ENCODE assay signal across 24 cellular contexts in the genomic region with DNA sequence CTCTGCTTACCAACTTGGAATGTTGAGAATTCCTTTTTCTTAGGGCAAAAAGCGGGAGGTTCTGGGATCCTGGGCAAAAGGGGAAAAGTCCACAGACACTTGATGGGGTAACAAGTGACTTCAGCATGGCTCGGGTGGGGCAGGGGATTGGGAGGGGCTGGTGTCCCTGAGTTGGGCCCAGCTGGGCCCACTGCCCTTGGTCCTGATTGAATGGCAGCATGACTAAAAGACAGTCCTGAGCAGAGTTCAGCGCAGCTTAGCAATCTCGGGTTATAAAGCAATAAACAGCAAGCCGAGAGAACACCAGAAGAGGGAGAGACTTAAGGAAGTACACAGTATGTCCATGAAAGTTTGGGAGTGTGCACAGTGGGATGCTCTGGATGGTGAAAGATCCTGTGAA. TPM values are rescaled to one million over a fixed set of nuclear protein-coding genes. Genes with fewer than 3 reads are reported as not detected.
"Had no signal": no experiment of that assay in that cellular context is flagged by ENCODE, and none has a peak within 500 bp of the region (broad histone marks: within the 10 kb centered on the region; RNA-seq: fewer than 3 reads in every experiment).

No MANE protein-coding gene starts in this region.

- H3K27ac Mint-ChIP-seq: dendritic cell treated with granulocyte-macrophage colony-stimulating factor and Interleukin-4, amounts not matched to agents 40 ng/mL and 50 ng/mL, for 4 days; effector memory CD8-positive, alpha-beta T cell; natural killer cell; neural progenitor cell; stimulated activated naive B cell treated with anti-CD40 and anti-IgM and Interleukin-4, amounts not matched to agents 10 μg/mL and 1 μg/mL and 100 μg/mL, for 72 hours; stimulated activated naive CD8-positive, alpha-beta T cell treated with anti-CD3 and anti-CD28 coated beads, Interleukin-15, amount 100 ng/mL, for 72 hours had no signal

- ATAC-seq: effector memory CD8-positive, alpha-beta T cell; gastroesophageal sphincter; left cardiac atrium; natural killer cell; psoas muscle; right lobe of liver; stimulated activated naive B cell treated with anti-CD40 and anti-IgM and Interleukin-4, amounts not matched to agents 10 μg/mL and 1 μg/mL and 100 μg/mL, for 72 hours; stimulated activated naive CD8-positive, alpha-beta T cell treated with anti-CD3 and anti-CD28 coated beads, Interleukin-15, amount 100 ng/mL, for 72 hours had no signal

- H3K4me3 ChIP-seq: esophagus squamous epithelium, gastroesophageal sphincter, neural progenitor cell, psoas muscle, right lobe of liver, spleen, testis, tibial nerve had no signal

- H3K9ac ChIP-seq: neural progenitor cell had no signal

- H3K27ac ChIP-seq: esophagus squamous epithelium, gastroesophageal sphincter, neural progenitor cell, psoas muscle, right lobe of liver, spleen, testis had no signal

- H3K27me3 ChIP-seq: esophagus squamous epithelium, gastroesophageal sphincter, neural progenitor cell, right lobe of liver, spleen, testis, tibial nerve had no signal

- H3K27me3 Mint-ChIP-seq: dendritic cell treated with granulocyte-macrophage colony-stimulating factor and Interleukin-4, amounts not matched to agents 40 ng/mL and 50 ng/mL, for 4 days; effector memory CD8-positive, alpha-beta T cell; stimulated activated naive B cell treated with anti-CD40 and anti-IgM and Interleukin-4, amounts not matched to agents 10 μg/mL and 1 μg/mL and 100 μg/mL, for 72 hours; stimulated activated naive CD8-positive, alpha-beta T cell treated with anti-CD3 and anti-CD28 coated beads, Interleukin-15, amount 100 ng/mL, for 72 hours had no signal

- DNase-seq: effector memory CD8-positive, alpha-beta T cell; esophagus squamous epithelium; foreskin fibroblast; glutamatergic neuron; kidney; left cardiac atrium; natural killer cell; nucleus accumbens; psoas muscle; retina; right lobe of liver; spleen; stimulated activated CD4-positive, alpha-beta T cell treated with anti-CD3 and anti-CD28 coated beads, Interleukin-15, amount 100 ng/mL, for 24 hours; stimulated activated CD4-positive, alpha-beta T cell treated with anti-CD3 and anti-CD28 coated beads, Interleukin-1b, Interleukin-23, amount 100 ng/mL, for 48 hours; stimulated activated CD4-positive, alpha-beta T cell treated with anti-CD3 and anti-CD28 coated beads, Interleukin-4, amount 100 ng/mL, for 24 hours; stimulated activated naive B cell treated with anti-CD40 and anti-IgM and Interleukin-4, amounts not matched to agents 10 μg/mL and 1 μg/mL and 100 μg/mL, for 72 hours; stimulated activated naive CD8-positive, alpha-beta T cell treated with anti-CD3 and anti-CD28 coated beads, Interleukin-15, amount 100 ng/mL, for 72 hours; testis had no signal

- H3K36me3 Mint-ChIP-seq: natural killer cell had no signal

- H3K36me3 ChIP-seq: neural progenitor cell had no signal

- H3K4me3 Mint-ChIP-seq: dendritic cell treated with granulocyte-macrophage colony-stimulating factor and Interleukin-4, amounts not matched to agents 40 ng/mL and 50 ng/mL, for 4 days; effector memory CD8-positive, alpha-beta T cell; natural killer cell; neural progenitor cell; stimulated activated naive B cell treated with anti-CD40 and anti-IgM and Interleukin-4, amounts not matched to agents 10 μg/mL and 1 μg/mL and 100 μg/mL, for 72 hours; stimulated activated naive CD8-positive, alpha-beta T cell treated with anti-CD3 and anti-CD28 coated beads, Interleukin-15, amount 100 ng/mL, for 72 hours had no signal

- H3K9me3 ChIP-seq: esophagus squamous epithelium, gastroesophageal sphincter, psoas muscle, right lobe of liver, spleen, testis, tibial nerve had no signal

RNA-seq across cellular contexts. Expression of a gene that starts 29.4 kb away (rescaled TPM):
- total RNA-seq: epithelial cell of proximal tubule, myocyte had no signal
